ENCODE assay signal across 13 cellular contexts in the genomic region with DNA sequence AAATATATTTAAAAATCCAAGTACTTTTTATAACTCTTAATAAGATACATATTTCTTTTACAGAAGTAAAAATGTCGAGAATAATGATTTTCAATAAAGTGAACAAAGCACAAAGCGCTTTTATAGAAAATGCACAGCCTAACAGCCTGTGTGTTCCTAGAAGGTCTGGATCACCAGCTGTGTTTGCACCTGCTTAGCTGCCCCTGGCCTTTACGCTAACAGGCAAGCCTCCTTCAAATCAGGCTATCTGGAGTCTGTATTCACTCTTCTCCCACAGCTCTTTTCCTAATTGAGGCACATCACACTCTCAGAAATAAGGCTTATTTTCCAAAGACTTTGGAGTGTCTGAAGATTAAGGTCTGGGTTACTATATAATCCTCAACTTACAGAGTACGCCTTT.
"Had no signal": no experiment of that assay in that cellular context is flagged by ENCODE, and none has a peak within 500 bp of the region (broad histone marks: within the 10 kb centered on the region; RNA-seq: fewer than 3 reads in every experiment).

No MANE protein-coding gene starts in this region.

- H3K27ac Mint-ChIP-seq: activated T-helper 17 cell treated with anti-CD3 and anti-CD28 coated beads, Interleukin-2, amount 50 U/mL, for 72 hours; natural killer cell; stimulated activated naive B cell treated with anti-CD40 and anti-IgM and Interleukin-4, amounts not matched to agents 10 μg/mL and 1 μg/mL and 100 μg/mL, for 72 hours had no signal

- ATAC-seq: activated T-helper 17 cell treated with anti-CD3 and anti-CD28 coated beads, Interleukin-2, amount 50 U/mL, for 72 hours; left lung; mucosa of descending colon; natural killer cell; right lobe of liver; stimulated activated naive B cell treated with anti-CD40 and anti-IgM and Interleukin-4, amounts not matched to agents 10 μg/mL and 1 μg/mL and 100 μg/mL, for 72 hours had no signal

- H3K4me3 Mint-ChIP-seq: activated T-helper 17 cell treated with anti-CD3 and anti-CD28 coated beads, Interleukin-2, amount 50 U/mL, for 72 hours; natural killer cell; stimulated activated naive B cell treated with anti-CD40 and anti-IgM and Interleukin-4, amounts not matched to agents 10 μg/mL and 1 μg/mL and 100 μg/mL, for 72 hours had no signal

- H3K4me1 Mint-ChIP-seq: activated T-helper 17 cell treated with anti-CD3 and anti-CD28 coated beads, Interleukin-2, amount 50 U/mL, for 72 hours; natural killer cell; stimulated activated naive B cell treated with anti-CD40 and anti-IgM and Interleukin-4, amounts not matched to agents 10 μg/mL and 1 μg/mL and 100 μg/mL, for 72 hours had no signal

- H3K36me3 Mint-ChIP-seq: natural killer cell; stimulated activated naive B cell treated with anti-CD40 and anti-IgM and Interleukin-4, amounts not matched to agents 10 μg/mL and 1 μg/mL and 100 μg/mL, for 72 hours had no signal

- DNase-seq: activated CD4-positive, alpha-beta T cell treated with anti-CD3 and anti-CD28 coated beads, Interleukin-2, amount 50 U/mL, for 1 hour; activated naive CD4-positive, alpha-beta T cell treated with anti-CD3 and anti-CD28 coated beads, Interleukin-2, amount 50 U/mL, for 16 hours; activated T-cell treated with anti-CD3 and anti-CD28 coated beads for 4 hours; adrenal gland; cortex of kidney; effector memory CD4-positive, alpha-beta T cell; islet precursor cell; left lung; mucosa of descending colon; natural killer cell; right lobe of liver; stimulated activated naive B cell treated with anti-CD40 and anti-IgM and Interleukin-4, amounts not matched to agents 10 μg/mL and 1 μg/mL and 100 μg/mL, for 72 hours had no signal

- H3K9me3 Mint-ChIP-seq: activated T-helper 17 cell treated with anti-CD3 and anti-CD28 coated beads, Interleukin-2, amount 50 U/mL, for 72 hours; stimulated activated naive B cell treated with anti-CD40 and anti-IgM and Interleukin-4, amounts not matched to agents 10 μg/mL and 1 μg/mL and 100 μg/mL, for 72 hours had no signal
